24 cellular contexts compared by ENCODE assay signal in the genomic region with DNA sequence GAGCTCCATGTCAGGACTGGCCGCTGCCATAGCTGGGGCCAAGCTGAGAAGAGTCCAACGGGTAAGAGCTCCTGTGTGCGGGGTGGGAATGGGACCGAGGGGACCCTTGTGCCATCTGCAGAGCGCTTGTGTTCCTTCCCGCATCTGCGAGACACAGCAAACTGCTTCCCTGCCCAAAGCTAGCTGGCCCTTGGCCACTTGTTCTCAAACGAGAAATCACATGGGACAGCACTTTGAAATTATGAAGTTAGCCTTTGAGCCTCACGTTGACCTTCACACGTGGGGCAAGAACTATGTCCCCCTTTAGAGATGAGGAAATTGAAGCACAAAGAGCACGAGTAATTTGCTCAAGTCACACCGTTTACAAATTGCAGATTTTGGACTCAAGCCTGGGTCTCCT. TPM values are rescaled to one million over a fixed set of nuclear protein-coding genes. Genes with fewer than 3 reads are reported as not detected.
A peak's percentile ranks its signal among the peaks of the same experiment; 100 is the strongest.
DNase-seq lines count a peak whose midpoint lies in the region; ATAC-seq, FAIRE-seq and TF ChIP-seq lines count a peak whose summit lies in the region.
"Had no signal": no experiment of that assay in that cellular context is flagged by ENCODE, and none has a peak within 500 bp of the region (broad histone marks: within the 10 kb centered on the region; RNA-seq: fewer than 3 reads in every experiment).

No MANE protein-coding gene starts in this region.

- ATAC-seq in GM12878 (no peak), psoas muscle (peak in 2 of 4 donors; percentile 34 to 49), WTC11 (no peak)
- ATAC-seq: A549, GM23338, K562 had no signal

- SMC1A ChIA-PET in GM12878 (lab: Charles Lee; ENCODE audit: uncharacterized antibody, unreplicated experiment) = interaction anchor here (0.9 kb wide), 1 partner anchor 146 kb away, joined by 3 read pairs; no protein-coding TSS in a partner anchor

- H4K20me1 ChIP-seq in BLaER1 treated with 17β-estradiol and CSF1 and Interleukin-3, amounts not matched to agents 10 nM and 100 nM = peaks cover 14 to 79% (median 32%) of the 10 kb centered on the region in 11 experiments; a peak in 17 of 22 replicates
- no peaks in the 10 kb centered on the region for H4K20me1 ChIP-seq in GM12878 (ENCODE audit: control insufficient read depth, insufficient read depth)

- CTCF ChIA-PET in GM12878 (lab: Yijun Ruan, JAX) (interaction anchor here (1.3 kb wide), 1 partner anchor 21 kb away, joined by 5 read pairs; no protein-coding TSS in a partner anchor), WTC11 (lab: Charles Lee) (interaction anchor here (0.6 to 3.4 kb wide), 3 partner anchors 12 to 445 kb away, joined by 3 to 14 read pairs (median 5); no protein-coding TSS in a partner anchor)

- no TSS peak for BruUV-seq in GM12878 (replicated peaks; lab: Mats Ljungman, UMichigan)

- H3K4me1 ChIP-seq in ACC112 (ENCODE audit: control insufficient read depth, insufficient read depth, low read length, unreplicated experiment) (peaks cover 24% of the 10 kb centered on the region), GM12878 (ENCODE audit: control insufficient read depth, insufficient read depth, low read length) (no peaks in the 10 kb centered on the region), psoas muscle (no peaks in the 10 kb centered on the region)
- peaks cover 37 to 78% (median 63%) of the 10 kb centered on the region in 10 experiments for H3K4me1 ChIP-seq in BLaER1 treated with 17β-estradiol and CSF1 and Interleukin-3, amounts not matched to agents 10 nM and 100 nM
- H3K4me1 ChIP-seq: A549 had no signal

- TF ChIP-seq EP300 in GM12878 (IDR thresholded peaks at IDR 0.05; ENCODE audit: borderline replicate concordance in 1 of 2, control insufficient read depth in 1 of 2, low read depth in 2 of 2, low read length in 2 of 2) = no peak

- H3K4me1 Mint-ChIP-seq in WTC11 = peaks cover 12% of the 10 kb centered on the region

- peak overlapping the region in 9 of 11 experiments; percentile 12 to 89 (median 82); a peak in 17 of 22 replicates for H3K4me2 ChIP-seq in BLaER1 treated with 17β-estradiol and CSF1 and Interleukin-3, amounts not matched to agents 10 nM and 100 nM
- H3K4me2 ChIP-seq in GM12878 (ENCODE audit: control insufficient read depth, insufficient read depth) = no peak overlapping the region
- H3K4me2 ChIP-seq: A549, GM23338 had no signal

- H2AFZ ChIP-seq in ACC112 (ENCODE audit: low read length, unreplicated experiment) (no peak overlapping the region), GM12878 (ENCODE audit: control insufficient read depth, low read depth, low read length) (no peak overlapping the region)
- H2AFZ ChIP-seq: GM23338 had no signal

- 0 out of 2 replicates have a peak, but pooled peaks have one; percentile 26 for TF ChIP-seq POLR2A in GM12878 (IDR thresholded peaks at IDR 0.05; ENCODE audit: low read depth, low read length)

- H3K27ac Mint-ChIP-seq in WTC11 = no peak overlapping the region
- H3K27ac Mint-ChIP-seq: GM23338 had no signal

- no peak overlapping the region for H3K4me3 Mint-ChIP-seq in WTC11
- H3K4me3 Mint-ChIP-seq: GM23338, H9 had no signal

- TF ChIP-seq RAD21 in GM12878 (IDR thresholded peaks at IDR 0.05; ENCODE audit: insufficient read depth, low read depth, low read length) = no peak

- in situ Hi-C loops in GM12878 (cut with MboI) = no loop called here

- no peak for FAIRE-seq in GM12878 (lab: Jason Lieb, UNC)
- FAIRE-seq: A549, D721Med, HTR-8/SVneo, K562 had no signal

- intact Hi-C loops in GM12878 (cut with micrococcal nuclease; ENCODE audit: unreplicated experiment) (no loop called here), psoas muscle (cut with DNase I) (no loop called here)

- 99% methylated on average over 12 of the region's 12 CpGs for WGBS in GM12878 (ENCODE audit: insufficient coverage, insufficient replicate concordance, low lambda C conversion rate, missing lambda C conversion rate)
- 51 to 66% (median 53%) methylated on average over 12 of the region's 12 CpGs for WGBS in psoas muscle, 3 donors

- TF ChIP-seq CTCF in GM12878 (IDR thresholded peaks at IDR 0.05 in 2 of 3, conservative IDR thresholded peaks at IDR 0.05 in 1 of 3; ENCODE audit: control insufficient read depth in 2 of 3, extremely low read depth in 1 of 3, insufficient read depth in 1 of 3, low read depth in 3 of 3, low read length in 3 of 3) (no peak), psoas muscle (IDR thresholded peaks at IDR 0.05) (no peak), WTC11 (IDR thresholded peaks at IDR 0.05) (no peak)

- H3K36me3 Mint-ChIP-seq in WTC11 = no peaks in the 10 kb centered on the region

- DNase-seq in GM12878 (ENCODE audit: low read depth, low spot score) (no peak), psoas muscle (peak; percentile 40 to 73), NCI-H510A (lab: John Stamatoyannopoulos, UW) (no peak), NCI-H2227 treated with DMSO at 0.1 percent for 48 hours (lab: John Stamatoyannopoulos, UW) (no peak), WTC11 (ENCODE audit: low spot score) (no peak)
- DNase-seq: H9, Kasumi-1, MV-4-11, NCI-H1105, NCI-H1436 treated with DMSO at 0.1 percent for 48 hours, NCI-H187 treated with DMSO at 0.1 percent for 48 hours, NCI-H2107, NCI-H446, NCI-H526, RPMI8226, SHP77 had no signal

- H3K36me3 ChIP-seq in ACC112 (ENCODE audit: insufficient read depth, low read length) (no peaks in the 10 kb centered on the region), GM12878 (ENCODE audit: control insufficient read depth in 2 of 2, insufficient read depth in 2 of 2, low read length in 1 of 2) (peaks cover 42 to 44% of the 10 kb centered on the region in 2 experiments), psoas muscle (ENCODE audit: insufficient read depth in 1 of 2, low read depth in 1 of 2) (peaks cover 0 to 26% of the 10 kb centered on the region in 2 donors)
- H3K36me3 ChIP-seq in BLaER1 treated with 17β-estradiol and CSF1 and Interleukin-3, amounts not matched to agents 10 nM and 100 nM = peaks cover 53 to 99% (median 85%) of the 10 kb centered on the region in 11 experiments

- POLR2A ChIA-PET in GM12878 (lab: Charles Lee) = no interaction called here
- POLR2A ChIA-PET in WTC11 (lab: Charles Lee) = no interaction called here

- no peaks in the 10 kb centered on the region for H3K27me3 ChIP-seq in ACC112 (ENCODE audit: insufficient read depth, low read length)
- no peaks in the 10 kb centered on the region for H3K27me3 ChIP-seq in BLaER1 treated with 17β-estradiol and CSF1 and Interleukin-3, amounts not matched to agents 10 nM and 100 nM
- H3K27me3 ChIP-seq in GM12878 (replicated peaks in 1 of 2; ENCODE audit: control insufficient read depth in 2 of 2, insufficient read depth in 2 of 2, low read length in 1 of 2) = no peaks in the 10 kb centered on the region
- H3K27me3 ChIP-seq in psoas muscle (ENCODE audit: insufficient read depth in 3 of 3, low read length in 2 of 3) = no peaks in the 10 kb centered on the region

- RAD21 ChIA-PET in GM12878 (lab: Charles Lee; ENCODE audit: unreplicated experiment) = no interaction called here

- no peak overlapping the region for H3K4me3 ChIP-seq in ACC112 (ENCODE audit: low read depth, low read length)
- no peak overlapping the region for H3K4me3 ChIP-seq in BLaER1 treated with 17β-estradiol and CSF1 and Interleukin-3, amounts not matched to agents 10 nM and 100 nM
- H3K4me3 ChIP-seq in GM12878 = no peak overlapping the region
- no peak overlapping the region for H3K4me3 ChIP-seq in psoas muscle
- H3K4me3 ChIP-seq: A549, GM23338, K562 had no signal

- peak overlapping the region; percentile 29 for H3K27ac ChIP-seq in ACC112 (ENCODE audit: low read depth, low read length)
- peak overlapping the region in 1 of 11 experiments; percentile 29; a peak in 1 of 22 replicates for H3K27ac ChIP-seq in BLaER1 treated with 17β-estradiol and CSF1 and Interleukin-3, amounts not matched to agents 10 nM and 100 nM
- H3K27ac ChIP-seq in GM12878 (ENCODE audit: control insufficient read depth, insufficient read depth) = no peak overlapping the region
- no peak overlapping the region for H3K27ac ChIP-seq in psoas muscle
- H3K27ac ChIP-seq: A549 had no signal

- H3K79me2 ChIP-seq in ACC112 (ENCODE audit: control insufficient read depth, insufficient read depth, low read length, unreplicated experiment) = no peaks in the 10 kb centered on the region
- H3K79me2 ChIP-seq in GM12878 (ENCODE audit: control insufficient read depth, insufficient read depth, low read length) = no peaks in the 10 kb centered on the region

- H3K9ac ChIP-seq in BLaER1 treated with 17β-estradiol and CSF1 and Interleukin-3, amounts not matched to agents 10 nM and 100 nM = no peak overlapping the region; a peak in 1 of 22 replicates
- H3K9ac ChIP-seq in GM12878 (ENCODE audit: control insufficient read depth, insufficient read depth, low read length) = no peak overlapping the region

- H3K27me3 Mint-ChIP-seq in WTC11 (ENCODE audit: low read depth) = no peaks in the 10 kb centered on the region

- H3K9me3 ChIP-seq in BLaER1 treated with 17β-estradiol and CSF1 and Interleukin-3, amounts not matched to agents 10 nM and 100 nM (replicated peaks in 1 of 11) = no peaks in the 10 kb centered on the region
- H3K9me3 ChIP-seq in GM12878 (replicated peaks; ENCODE audit: control insufficient read depth, insufficient read depth, low read length) = no peaks in the 10 kb centered on the region
- no peaks in the 10 kb centered on the region for H3K9me3 ChIP-seq in psoas muscle
- H3K9me3 ChIP-seq: A549 had no signal

- H3K9me3 Mint-ChIP-seq in WTC11 = no peaks in the 10 kb centered on the region
- H3K9me3 Mint-ChIP-seq: GM23338, H9 had no signal

TF ChIP-seq in WTC11, 78 proteins besides CTCF, POLR2A, EP300 and RAD21 (continues in another document):
- no peak for TF ChIP-seq CBFB (CRISPR knock-in tag; IDR thresholded peaks at IDR 0.05; ENCODE audit: low read depth)

RNA-seq across cellular contexts. Expression of a gene that starts 30.8 kb away (rescaled TPM):
- total RNA-seq in GM12878 (2013; cell fraction: nucleolus; rRNA removed) = 1.4 and 2.3 TPM in 2 replicates
- total RNA-seq in GM12878 (2014; rRNA removed) (0.87 and 1.1 TPM in 2 replicates), GM12878 (2014; rRNA removed; fragmentation: Illumina TruSeq; extraction: Trizol) (0.05 and 0.45 TPM in 2 replicates), GM12878 (2021) (1.8 and 2.5 TPM in 2 replicates), psoas muscle (under 1 TPM in 1 of 4 donors, not detected in 3; 0.11 TPM), WTC11 (2021) (0.53 to 1.6 TPM (median 0.55 TPM) in 3 replicates)
- not detected for polyA plus RNA-seq in GM12878 (2011; ENCODE audit: low read depth)
- polyA plus RNA-seq in GM12878 (2011; rRNA removed) (0.07 TPM in 1 of 2 replicates, not detected in the other), GM12878 (2014; fragmentation: Illumina TruSeq; extraction: Trizol) (0.01 and 0.03 TPM in 2 replicates), GM12878 (2014; fragmentation: Nextera tagmentation; extraction: Ambion mirVana) (under 1 TPM in 1 of 2 experiments, not detected in 1; 0.62 TPM), GM12878 (2014; rRNA removed) (0.26 and 0.66 TPM in 2 replicates), GM12878 (2016; fragmentation: Nextera tagmentation; extraction: Ambion mirVana) (under 1 TPM; 0.06 to 0.52 TPM), psoas muscle (under 1 TPM; 0.04 to 0.39 (median 0.38) TPM)
- 0.04 and 0.07 TPM in 2 replicates for polyA plus RNA-seq in GM12878 (2011; cell fraction: cytosol; rRNA removed)
- 0.19 and 0.51 TPM in 2 replicates for polyA plus RNA-seq in GM12878 (2011; cell fraction: nucleus; rRNA removed)
- 0.51 and 0.80 TPM in 2 replicates for polyA plus RNA-seq in GM12878 (2012)
- polyA minus RNA-seq in GM12878 (2011; rRNA and poly(A)+ RNA removed) = 0.10 TPM in 1 of 2 replicates, not detected in the other
- not detected in 2 replicates for polyA minus RNA-seq in GM12878 (2011; cell fraction: cytosol; rRNA and poly(A)+ RNA removed)
- 0.10 and 0.24 TPM in 2 replicates for polyA minus RNA-seq in GM12878 (2011; cell fraction: nucleus; rRNA and poly(A)+ RNA removed)
- total RNA-seq: SK-MEL-5 had no signal

Comparison
In these comparisons a context has a peak if more than half of its experiments do, and no peak if none do; other contexts are left out.
1. DNase-seq: peak in psoas muscle (2 of 2); none in GM12878 (single experiment), NCI-H510A (single experiment), NCI-H2227 treated with DMSO at 0.1 percent for 48 hours (single experiment) and WTC11 (single experiment).